Comparison of ENCODE assay signal across 15 cellular contexts in genomic region chr19:3743486-3743885, GRCh38. TPM values are rescaled to one million over a fixed set of nuclear protein-coding genes. Genes with fewer than 3 reads are reported as not detected.
DNase-seq lines count a peak whose midpoint lies in the region; ATAC-seq lines count a peak whose summit lies in the region.
"Had no signal": no experiment of that assay in that cellular context is flagged by ENCODE, and none has a peak within 500 bp of the region (broad histone marks: within the 10 kb centered on the region; RNA-seq: fewer than 3 reads in every experiment).

No MANE protein-coding gene starts in this region.

- in situ Hi-C loops in SK-MEL-5 (cut with HindIII; ENCODE audit: low pct_unique_long_range_greater_than_20kb, low sequenced_read_pairs) = no loop called here

- no peak for ATAC-seq in HG02642 (IDR thresholded peaks at IDR 0.05; ENCODE audit: poor library complexity, unreplicated experiment)
- ATAC-seq: activated CD8-positive, alpha-beta memory T cell treated with anti-CD3 and anti-CD28 coated beads, Interleukin-2, amount 10 ng/mL, durations not matched to agents 7 days and 5 days had no signal

- peak; percentile 46 for DNase-seq in ELR (ENCODE audit: low read depth)
- peak; percentile 36 for DNase-seq in HuH-7 (ENCODE audit: low spot score)
- DNase-seq in SK-MEL-5 (ENCODE audit: low read depth, low spot score) = peak; percentile 58
- DNase-seq in iPS-NIHi7 (ENCODE audit: extremely low spot score) = peak; percentile 42
- DNase-seq in hepatic stellate cell (ENCODE audit: low spot score) = no peak
- no peak for DNase-seq in ecto neural progenitor cell (ENCODE audit: low spot score)
- DNase-seq: activated CD8-positive, alpha-beta memory T cell treated with anti-CD3 and anti-CD28 coated beads, Interleukin-2, amount 10 ng/mL, durations not matched to agents 7 days and 5 days; activated naive CD4-positive, alpha-beta T cell treated with anti-CD3 and anti-CD28 coated beads, Interleukin-2, amount 50 U/mL, for 16 hours; COR-L47; NCI-H2171 had no signal

RNA-seq across cellular contexts. Expression of gene APBA3, which starts 18.0 kb away (rescaled TPM):
- 10.5 and 16.7 TPM in 2 replicates for total RNA-seq in SK-MEL-5 (2014; rRNA removed; shearing (Covaris generic))
- polyA plus RNA-seq in SK-MEL-5 (2015; cell fraction: cytosol; rRNA removed) = 19.3 and 23.0 TPM in 2 replicates
- polyA plus RNA-seq in SK-MEL-5 (2015; cell fraction: nucleus; rRNA removed) = 54.8 and 84.1 TPM in 2 replicates

RNA-seq across cellular contexts. Expression of gene MRPL54, which starts 19.0 kb away (rescaled TPM):
- total RNA-seq in SK-MEL-5 (2014; rRNA removed; shearing (Covaris generic)) = 31.0 and 33.8 TPM in 2 replicates
- 29.9 and 50.6 TPM in 2 replicates for polyA plus RNA-seq in SK-MEL-5 (2015; cell fraction: cytosol; rRNA removed)
- 0.51 and 2.7 TPM in 2 replicates for polyA plus RNA-seq in SK-MEL-5 (2015; cell fraction: nucleus; rRNA removed)

RNA-seq across cellular contexts. Expression of gene RAX2, which starts 28.5 kb away (rescaled TPM):
- not detected in 2 replicates for total RNA-seq in SK-MEL-5 (2014; rRNA removed; shearing (Covaris generic))
- not detected in 2 replicates for polyA plus RNA-seq in SK-MEL-5 (2015; cell fraction: cytosol; rRNA removed)
- not detected in 2 replicates for polyA plus RNA-seq in SK-MEL-5 (2015; cell fraction: nucleus; rRNA removed)
- total RNA-seq: activated CD8-positive, alpha-beta memory T cell treated with anti-CD3 and anti-CD28 coated beads, Interleukin-2, amount 10 ng/mL, durations not matched to agents 7 days and 5 days; chondrocyte; lung; temporal lobe had no signal
- polyA plus RNA-seq: esophagus had no signal

RNA-seq across cellular contexts. Expression of gene TJP3, which starts 35.3 kb away (rescaled TPM):
- total RNA-seq in SK-MEL-5 (2014; rRNA removed; shearing (Covaris generic)) = 0.13 and 0.21 TPM in 2 replicates
- 0.24 and 0.36 TPM in 2 replicates for polyA plus RNA-seq in SK-MEL-5 (2015; cell fraction: cytosol; rRNA removed)
- polyA plus RNA-seq in SK-MEL-5 (2015; cell fraction: nucleus; rRNA removed) = 0.07 and 0.41 TPM in 2 replicates
- total RNA-seq: chondrocyte had no signal

RNA-seq across cellular contexts. Expression of gene MATK, which starts 42.7 kb away (rescaled TPM):
- total RNA-seq in SK-MEL-5 (2014; rRNA removed; shearing (Covaris generic)) = 20.5 and 22.5 TPM in 2 replicates
- polyA plus RNA-seq in SK-MEL-5 (2015; cell fraction: cytosol; rRNA removed) = 23.5 and 30.0 TPM in 2 replicates
- 22.6 and 33.5 TPM in 2 replicates for polyA plus RNA-seq in SK-MEL-5 (2015; cell fraction: nucleus; rRNA removed)
- total RNA-seq: chondrocyte had no signal

Comparison
In these comparisons a context has a peak if more than half of its experiments do, and no peak if none do; other contexts are left out.
1. DNase-seq: peak in ELR (single experiment), HuH-7 (single experiment), SK-MEL-5 (single experiment) and iPS-NIHi7 (single experiment); none in hepatic stellate cell (single experiment) and ecto neural progenitor cell (single experiment).